Comparison of ENCODE assay signal across 8 cellular contexts in the genomic region with DNA sequence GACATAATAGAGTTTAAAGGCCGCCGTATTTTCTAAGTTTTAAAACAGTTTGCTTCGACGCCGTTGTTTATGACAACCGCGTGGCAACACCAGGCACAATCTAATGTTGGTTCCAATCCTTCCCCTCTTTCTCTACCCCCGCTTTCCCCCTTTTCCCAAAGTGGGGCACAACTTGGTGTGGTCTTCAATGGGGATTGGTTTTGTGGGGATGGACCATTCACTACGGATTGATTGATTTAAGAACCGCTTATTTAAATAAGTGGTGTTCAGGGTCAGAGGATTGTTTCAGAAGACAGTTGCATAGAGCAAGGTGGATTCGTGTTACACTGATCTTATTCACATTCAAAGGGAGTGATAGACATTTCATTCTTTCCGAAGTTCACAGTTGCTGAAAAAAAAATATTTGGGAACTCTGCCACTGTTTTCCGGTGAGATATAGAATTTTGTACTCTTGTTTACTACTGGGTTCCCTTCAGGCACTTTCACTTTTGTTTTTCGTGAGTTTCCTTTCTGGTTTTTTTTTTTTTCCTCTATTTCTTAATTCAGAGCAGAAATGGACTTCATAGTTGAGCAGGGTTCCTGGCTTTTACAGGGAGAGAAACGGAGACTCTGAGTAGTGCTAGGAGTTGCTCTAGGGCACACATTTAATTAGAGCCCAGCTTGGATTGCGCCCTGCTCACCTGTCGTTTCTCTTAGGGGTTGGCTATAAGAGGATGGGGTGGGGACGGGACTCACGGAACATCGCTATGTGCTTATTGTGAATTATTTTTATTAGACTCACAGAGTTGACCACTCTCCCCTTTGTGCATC.
DNase-seq lines count a peak whose midpoint lies in the region; ATAC-seq and TF ChIP-seq lines count a peak whose summit lies in the region.

No MANE protein-coding gene starts in this region.

- no peaks in the 10 kb centered on the region for H3K27me3 Mint-ChIP-seq in activated naive CD4-positive, alpha-beta T cell treated with anti-CD3 and anti-CD28 coated beads for 36 hours (ENCODE audit: low read depth)

- H3K27ac ChIP-seq in rectal smooth muscle tissue (ENCODE audit: low read depth, low read length): peak overlapping the region; percentile 99

- peaks cover 47% of the 10 kb centered on the region for H3K4me1 Mint-ChIP-seq in activated naive CD4-positive, alpha-beta T cell treated with anti-CD3 and anti-CD28 coated beads for 36 hours (ENCODE audit: low read depth)

- no peaks in the 10 kb centered on the region for H3K4me1 ChIP-seq in rectal smooth muscle tissue (ENCODE audit: control insufficient read depth, insufficient read depth, low read length)

- CTCF ChIA-PET in activated naive CD4-positive, alpha-beta T cell treated with anti-CD3 and anti-CD28 coated beads for 36 hours (lab: Charles Lee): interaction anchor here (0.7 kb wide), 1 partner anchor 8 kb away, joined by 3 read pairs; no protein-coding TSS in a partner anchor

- peak overlapping the region; percentile 93 for H3K9ac ChIP-seq in rectal smooth muscle tissue (ENCODE audit: low read length)

- H3K36me3 ChIP-seq in MG63 (no peaks in the 10 kb centered on the region), rectal smooth muscle tissue (ENCODE audit: control insufficient read depth, insufficient read depth, low read length) (no peaks in the 10 kb centered on the region)

- peak overlapping the region; percentile 87 for H3K4me3 Mint-ChIP-seq in activated naive CD4-positive, alpha-beta T cell treated with anti-CD3 and anti-CD28 coated beads for 36 hours

- no peaks in the 10 kb centered on the region for H3K9me3 Mint-ChIP-seq in activated naive CD4-positive, alpha-beta T cell treated with anti-CD3 and anti-CD28 coated beads for 36 hours

- no peak for ATAC-seq in GM21723 (IDR thresholded peaks at IDR 0.05; ENCODE audit: unreplicated experiment)

- DNase-seq in AG09309 (ENCODE audit: low read depth) (no peak), GM12865 (ENCODE audit: low read depth) (peak; percentile 14), MG63 (no peak), globus pallidus (ENCODE audit: low spot score) (peak; percentile 61), NCI-H128 (lab: John Stamatoyannopoulos, UW; ENCODE audit: unreplicated experiment) (no peak)
- DNase-seq in activated naive CD4-positive, alpha-beta T cell treated with anti-CD3 and anti-CD28 coated beads for 36 hours: peak; percentile 31

- H3K9me3 ChIP-seq in MG63: no peaks in the 10 kb centered on the region

- H3K36me3 Mint-ChIP-seq in activated naive CD4-positive, alpha-beta T cell treated with anti-CD3 and anti-CD28 coated beads for 36 hours (ENCODE audit: low read depth): no peaks in the 10 kb centered on the region

- H3K27ac Mint-ChIP-seq in activated naive CD4-positive, alpha-beta T cell treated with anti-CD3 and anti-CD28 coated beads for 36 hours: peak overlapping the region; percentile 95

- intact Hi-C loops in activated naive CD4-positive, alpha-beta T cell treated with anti-CD3 and anti-CD28 coated beads for 36 hours (cut with micrococcal nuclease): loop anchor here (1.0 to 10.0 kb wide), 13 partner anchors 66 to 1866 kb away; partner anchors contain the start of genes CACHD1, LEPR and LEPROT

- H3K27me3 ChIP-seq in MG63 (no peaks in the 10 kb centered on the region), rectal smooth muscle tissue (ENCODE audit: control insufficient read depth, insufficient read depth, low read length) (no peaks in the 10 kb centered on the region)

- no peak for TF ChIP-seq CTCF in AG09309 (IDR thresholded peaks at IDR 0.05; ENCODE audit: control insufficient read depth, insufficient read depth, low read depth, low read length, missing control alignments)
- no peak for TF ChIP-seq CTCF in GM12865 (IDR thresholded peaks at IDR 0.05; ENCODE audit: insufficient read depth, low read depth, low read length, missing control alignments)

- H3K4me3 ChIP-seq in AG09309 (ENCODE audit: control insufficient read depth, low read depth, low read length) (peak overlapping the region; percentile 90), GM12865 (ENCODE audit: low read depth, low read length) (peak overlapping the region; percentile 96), MG63 (peak overlapping the region; percentile 58), rectal smooth muscle tissue (ENCODE audit: low read length) (peak overlapping the region; percentile 99)

Comparison
In these comparisons a context has a peak if more than half of its experiments do, and no peak if none do; other contexts are left out.
1. DNase-seq: peak in GM12865 (single experiment), activated naive CD4-positive, alpha-beta T cell treated with anti-CD3 and anti-CD28 coated beads for 36 hours (single experiment) and globus pallidus (single experiment); none in AG09309 (single experiment), MG63 (single experiment) and NCI-H128 (single experiment).
2. Peak in every context shown above with its lines, with median percentiles within 50 percentile points of each other: H3K4me3 ChIP-seq.